In genomic region chr2:158795110-158795924, GRCh38 we compare ENCODE assay signal across 13 cellular contexts. TPM values are rescaled to one million over a fixed set of nuclear protein-coding genes. Genes with fewer than 3 reads are reported as not detected.
DNase-seq lines count a peak whose midpoint lies in the region; ATAC-seq, FAIRE-seq and TF ChIP-seq lines count a peak whose summit lies in the region.
"Had no signal": no experiment of that assay in that cellular context is flagged by ENCODE, and none has a peak within 500 bp of the region (broad histone marks: within the 10 kb centered on the region; RNA-seq: fewer than 3 reads in every experiment).

DAPL1 (plus strand) TSS chr2:158795317; CDS start chr2:158795373, 56 bp downstream.

- WGBS in SK-N-SH (ENCODE audit: low lambda C conversion rate), result 26% methylated on average over 8 of the region's 10 CpGs

- H4K20me1 ChIP-seq in SK-N-SH (ENCODE audit: insufficient read depth), result no peaks in the 10 kb centered on the region

- no peaks in the 10 kb centered on the region for H3K36me3 ChIP-seq in SK-N-SH (replicated peaks in 1 of 2; ENCODE audit: control insufficient read depth in 1 of 2, insufficient read depth in 2 of 2, low read length in 1 of 2)
- H3K36me3 ChIP-seq: left lung had no signal

- no peak within 1 kb of the TSS for H3K9ac ChIP-seq in SK-N-SH

- TF ChIP-seq RAD21 in SK-N-SH (IDR thresholded peaks at IDR 0.05; ENCODE audit: low read length), result no peak

- DNase-seq in SHP77 (lab: John Stamatoyannopoulos, UW) (peak; percentile 8 to 34), SHP77 treated with DMSO at 0.1 percent for 48 hours (lab: John Stamatoyannopoulos, UW) (no peak), SK-N-SH (peak; percentile 35), kidney tubule cell (ENCODE audit: low spot score) (peak; percentile 28), urothelium cell line (ENCODE audit: low spot score) (peak; percentile 43), EL (no peak), NCI-H524 treated with DMSO at 0.1 percent for 48 hours (lab: John Stamatoyannopoulos, UW) (no peak)
- DNase-seq: stimulated activated naive CD4-positive, alpha-beta T cell treated with Interleukin-2 at 50 U/mL for 16 hours had no signal

- H3K27ac ChIP-seq in SK-N-SH (ENCODE audit: low read depth in 2 of 2, low read length in 1 of 2), result no peak within 1 kb of the TSS
- H3K27ac ChIP-seq: epithelial cell of prostate, left lung, VCaP had no signal

- H3K4me2 ChIP-seq in SK-N-SH, result no peak within 1 kb of the TSS

- CTCF ChIA-PET in SK-N-SH (lab: Yijun Ruan, JAX), result interaction anchor here (1.7 kb wide), 1 partner anchor 41 kb away, joined by 5 read pairs; no protein-coding TSS in a partner anchor

- no peaks in the 10 kb centered on the region for H3F3A ChIP-seq in SK-N-SH (replicated peaks; ENCODE audit: insufficient read depth)

- no peak for TF ChIP-seq EP300 in SK-N-SH (IDR thresholded peaks at IDR 0.05; ENCODE audit: borderline replicate concordance in 1 of 2, low read depth in 1 of 2, low read length in 1 of 2)

- no peaks in the 10 kb centered on the region; the same call in 1 of the 2 replicates for H3K27me3 ChIP-seq in SK-N-SH (ENCODE audit: insufficient read depth)
- H3K27me3 ChIP-seq: left lung had no signal

- H3K79me2 ChIP-seq in SK-N-SH (ENCODE audit: insufficient read depth), result no peaks in the 10 kb centered on the region

- ATAC-seq in HG03039 (IDR thresholded peaks at IDR 0.05; ENCODE audit: unreplicated experiment), result no peak
- ATAC-seq: activated naive CD4-positive, alpha-beta T cell treated with anti-CD3 and anti-CD28 coated beads, Interleukin-2, amount 50 U/mL, for 72 hours; left lung had no signal

- H2AFZ ChIP-seq in SK-N-SH (ENCODE audit: low read depth), result no peak within 1 kb of the TSS

- POLR2A ChIA-PET in SK-N-SH (lab: Yijun Ruan, JAX), result no interaction called here

- H3K9me3 ChIP-seq in SK-N-SH, result no peaks in the 10 kb centered on the region
- H3K9me3 ChIP-seq: left lung had no signal

- H3K4me1 ChIP-seq in SK-N-SH (ENCODE audit: control insufficient read depth in 1 of 2, insufficient read depth in 2 of 2, low read depth in 1 of 2, low read length in 1 of 2), result peaks cover 0 to 5% of the 10 kb centered on the region in 2 experiments; a peak in 2 of 4 replicates
- H3K4me1 ChIP-seq: left lung had no signal

- FAIRE-seq in urothelium cell line (lab: Jason Lieb, UNC), result no peak

- no peak within 1 kb of the TSS for H3K4me3 ChIP-seq in SK-N-SH (ENCODE audit: low read depth in 2 of 2, low read length in 1 of 2)
- H3K4me3 ChIP-seq: left lung had no signal

- TF ChIP-seq CTCF in SK-N-SH (IDR thresholded peaks at IDR 0.05), result no peak

- H3K9me2 ChIP-seq in SK-N-SH, result no peaks in the 10 kb centered on the region

TF ChIP-seq in SK-N-SH, 30 proteins besides CTCF, POLR2A, EP300 and RAD21:
- no peak for TF ChIP-seq TCF12 (IDR thresholded peaks at IDR 0.05)
- no peak for TF ChIP-seq ELF1 (IDR thresholded peaks at IDR 0.05)
- TF ChIP-seq TEAD4 (IDR thresholded peaks at IDR 0.05; ENCODE audit: borderline replicate concordance, insufficient read depth), result no peak
- TF ChIP-seq RXRA (IDR thresholded peaks at IDR 0.05; ENCODE audit: borderline replicate concordance, low read depth), result no peak
- no peak for TF ChIP-seq POLR2AphosphoS5 (IDR thresholded peaks at IDR 0.05; ENCODE audit: low read depth, low read length)
- no peak for TF ChIP-seq USF2 (IDR thresholded peaks at IDR 0.05; ENCODE audit: borderline replicate concordance, low read depth, low read length)
- TF ChIP-seq EZH2phosphoT487 (IDR thresholded peaks at IDR 0.05; ENCODE audit: borderline replicate concordance, low read depth), result no peak
- TF ChIP-seq RCOR1 (IDR thresholded peaks at IDR 0.05; ENCODE audit: low read length), result no peak
- TF ChIP-seq YY1 (IDR thresholded peaks at IDR 0.05; ENCODE audit: low read depth), result no peak
- TF ChIP-seq PBX3 (IDR thresholded peaks at IDR 0.05), result no peak
- no peak for TF ChIP-seq FOXM1 (IDR thresholded peaks at IDR 0.05; ENCODE audit: low read depth)
- no peak for TF ChIP-seq FOXJ3 (CRISPR knock-in tag; IDR thresholded peaks at IDR 0.05)

RNA-seq across cellular contexts. Expression of gene DAPL1, which starts in this region (rescaled TPM):
- polyA plus RNA-seq in SK-N-SH (2012; rRNA removed), result not detected in 2 replicates
- polyA plus RNA-seq in SK-N-SH (2012; cell fraction: cytosol; rRNA removed), result 0.08 TPM in 1 of 2 replicates, not detected in the other
- polyA plus RNA-seq in SK-N-SH (2012; cell fraction: nucleus; rRNA removed), result not detected in 2 replicates

Comparison
In these comparisons a context has a peak if more than half of its experiments do, and no peak if none do; other contexts are left out.
1. DNase-seq: peak in SHP77 (2 of 2), kidney tubule cell (single experiment) and urothelium cell line (single experiment); none in SHP77 treated with DMSO at 0.1 percent for 48 hours (single experiment), EL (single experiment) and NCI-H524 treated with DMSO at 0.1 percent for 48 hours (single experiment).
2. Peak in DNase-seq in SK-N-SH; RNA of the gene not detected or under 1 TPM.